ENCODE assay signal across 12 cellular contexts in genomic region chr17:64508683-64509082, GRCh38. TPM values are rescaled to one million over a fixed set of nuclear protein-coding genes. Genes with fewer than 3 reads are reported as not detected.
A peak's percentile ranks its signal among the peaks of the same experiment; 100 is the strongest.
DNase-seq lines count a peak whose midpoint lies in the region; ATAC-seq and TF ChIP-seq lines count a peak whose summit lies in the region.
"Had no signal": no experiment of that assay in that cellular context is flagged by ENCODE, and none has a peak within 500 bp of the region (broad histone marks: within the 10 kb centered on the region; RNA-seq: fewer than 3 reads in every experiment).

No MANE protein-coding gene starts in this region.

- H3K9me3 Mint-ChIP-seq in stimulated activated effector memory CD8-positive, alpha-beta T cell treated with anti-CD3 and anti-CD28 coated beads, Interleukin-12 subunit alpha, Interleukin-12 subunit beta, amount 100 ng/mL, for 72 hours: no peaks in the 10 kb centered on the region

- no peak for DNase-seq in cardiac muscle cell (ENCODE audit: low read depth in 1 of 2, low spot score in 1 of 2)
- no peak for DNase-seq in left cardiac atrium
- no peak for DNase-seq in fibroblast of the aortic adventitia (ENCODE audit: low read depth)
- no peak for DNase-seq in stimulated activated effector memory CD8-positive, alpha-beta T cell treated with anti-CD3 and anti-CD28 coated beads, Interleukin-12 subunit alpha, Interleukin-12 subunit beta, amount 100 ng/mL, for 72 hours (ENCODE audit: low spot score in 2 of 2)
- DNase-seq in NCI-H2107 treated with DMSO at 0.1 percent for 48 hours (lab: John Stamatoyannopoulos, UW; ENCODE audit: unreplicated experiment): no peak
- DNase-seq in NCI-H187 treated with DMSO at 0.1 percent for 48 hours (lab: John Stamatoyannopoulos, UW): no peak
- DNase-seq in activated CD8-positive, alpha-beta memory T cell treated with anti-CD3 and anti-CD28 coated beads for 24 hours: no peak
- DNase-seq: activated naive CD4-positive, alpha-beta T cell treated with anti-CD3 and anti-CD28 coated beads, Interleukin-2, amount 50 U/mL, for 16 hours; NCI-H2227 treated with DMSO at 0.1 percent for 48 hours; thyroid gland had no signal

- intact Hi-C loops in left cardiac atrium (cut with DNase I): no loop called here

- TF ChIP-seq CTCF in cardiac muscle cell (IDR thresholded peaks at IDR 0.05; ENCODE audit: low read depth, low read length): no peak
- TF ChIP-seq CTCF in WI38 (IDR thresholded peaks at IDR 0.05; ENCODE audit: low read depth, low read length): no peak
- TF ChIP-seq CTCF in fibroblast of the aortic adventitia (IDR thresholded peaks at IDR 0.05; ENCODE audit: insufficient read depth, low read length): no peak

- no peaks in the 10 kb centered on the region for H3K27me3 ChIP-seq in cardiac muscle cell
- H3K27me3 ChIP-seq: thyroid gland had no signal

- no peak for ATAC-seq in left cardiac atrium
- ATAC-seq in stimulated activated effector memory CD8-positive, alpha-beta T cell treated with anti-CD3 and anti-CD28 coated beads, Interleukin-12 subunit alpha, Interleukin-12 subunit beta, amount 100 ng/mL, for 72 hours: no peak
- ATAC-seq: esophagus mucosa had no signal

- peaks cover 14% of the 10 kb centered on the region for H3K4me1 ChIP-seq in cardiac muscle cell (ENCODE audit: low read depth)

- H3K4me1 Mint-ChIP-seq in stimulated activated effector memory CD8-positive, alpha-beta T cell treated with anti-CD3 and anti-CD28 coated beads, Interleukin-12 subunit alpha, Interleukin-12 subunit beta, amount 100 ng/mL, for 72 hours: peaks cover 42% of the 10 kb centered on the region

- peaks cover 31% of the 10 kb centered on the region for H3K36me3 ChIP-seq in cardiac muscle cell

- peaks cover 97% of the 10 kb centered on the region for H3K36me3 Mint-ChIP-seq in stimulated activated effector memory CD8-positive, alpha-beta T cell treated with anti-CD3 and anti-CD28 coated beads, Interleukin-12 subunit alpha, Interleukin-12 subunit beta, amount 100 ng/mL, for 72 hours

- H3K27ac Mint-ChIP-seq in stimulated activated effector memory CD8-positive, alpha-beta T cell treated with anti-CD3 and anti-CD28 coated beads, Interleukin-12 subunit alpha, Interleukin-12 subunit beta, amount 100 ng/mL, for 72 hours: peak overlapping the region; percentile 29

- no peaks in the 10 kb centered on the region for H3K9me3 ChIP-seq in cardiac muscle cell (ENCODE audit: low read depth)
- H3K9me3 ChIP-seq: thyroid gland had no signal

- peak overlapping the region; percentile 97 for H3K4me3 Mint-ChIP-seq in stimulated activated effector memory CD8-positive, alpha-beta T cell treated with anti-CD3 and anti-CD28 coated beads, Interleukin-12 subunit alpha, Interleukin-12 subunit beta, amount 100 ng/mL, for 72 hours

- H3K4me3 ChIP-seq in cardiac muscle cell (peak overlapping the region; percentile 96), WI38 (ENCODE audit: low read depth, low read length) (peak overlapping the region; percentile 97), fibroblast of the aortic adventitia (ENCODE audit: low read depth, low read length) (peak overlapping the region; percentile 98)

- no peak overlapping the region for H3K27ac ChIP-seq in cardiac muscle cell

RNA-seq across cellular contexts. Expression of gene CEP95, which starts 1.9 kb away (rescaled TPM):
- 28.1 and 40.3 TPM in 2 replicates for total RNA-seq in cardiac muscle cell
- polyA plus RNA-seq in cardiac muscle cell: 29.1 and 31.3 TPM in 2 replicates
- 10 to 100 TPM; 13.6 to 21.8 TPM for total RNA-seq in left cardiac atrium
- total RNA-seq in fibroblast of the aortic adventitia (ENCODE audit: low replicate concordance): 32.8 and 51.7 TPM in 2 replicates

RNA-seq across cellular contexts. Expression of gene DDX5, which starts 2.6 kb away (rescaled TPM):
- 726 and 1,000 TPM in 2 replicates for total RNA-seq in cardiac muscle cell
- polyA plus RNA-seq in cardiac muscle cell: 591 and 639 TPM in 2 replicates
- 100 to 1,000 TPM; 390 to 549 TPM for total RNA-seq in left cardiac atrium
- total RNA-seq in fibroblast of the aortic adventitia (ENCODE audit: low replicate concordance): 302 and 859 TPM in 2 replicates

RNA-seq across cellular contexts. Expression of gene POLG2, which starts 11.8 kb away (rescaled TPM):
- total RNA-seq in cardiac muscle cell: 8.1 and 17.0 TPM in 2 replicates
- polyA plus RNA-seq in cardiac muscle cell: 22.2 and 32.9 TPM in 2 replicates
- total RNA-seq in left cardiac atrium: 1 to 10 TPM; 6.6 to 7.7 TPM
- total RNA-seq in fibroblast of the aortic adventitia (ENCODE audit: low replicate concordance): 8.2 and 34.9 TPM in 2 replicates

RNA-seq across cellular contexts. Expression of gene MILR1, which starts 59.8 kb away (rescaled TPM):
- not detected in 2 replicates for total RNA-seq in cardiac muscle cell
- polyA plus RNA-seq in cardiac muscle cell: not detected in 2 replicates
- 10 to 100 TPM in 1 of 2 donors, 1 to 10 TPM in 1; 5.0 to 13.7 TPM for total RNA-seq in left cardiac atrium
- total RNA-seq in fibroblast of the aortic adventitia (ENCODE audit: low replicate concordance): 4.1 and 52.5 TPM in 2 replicates
